8 cellular contexts compared by ENCODE assay signal in the genomic region with DNA sequence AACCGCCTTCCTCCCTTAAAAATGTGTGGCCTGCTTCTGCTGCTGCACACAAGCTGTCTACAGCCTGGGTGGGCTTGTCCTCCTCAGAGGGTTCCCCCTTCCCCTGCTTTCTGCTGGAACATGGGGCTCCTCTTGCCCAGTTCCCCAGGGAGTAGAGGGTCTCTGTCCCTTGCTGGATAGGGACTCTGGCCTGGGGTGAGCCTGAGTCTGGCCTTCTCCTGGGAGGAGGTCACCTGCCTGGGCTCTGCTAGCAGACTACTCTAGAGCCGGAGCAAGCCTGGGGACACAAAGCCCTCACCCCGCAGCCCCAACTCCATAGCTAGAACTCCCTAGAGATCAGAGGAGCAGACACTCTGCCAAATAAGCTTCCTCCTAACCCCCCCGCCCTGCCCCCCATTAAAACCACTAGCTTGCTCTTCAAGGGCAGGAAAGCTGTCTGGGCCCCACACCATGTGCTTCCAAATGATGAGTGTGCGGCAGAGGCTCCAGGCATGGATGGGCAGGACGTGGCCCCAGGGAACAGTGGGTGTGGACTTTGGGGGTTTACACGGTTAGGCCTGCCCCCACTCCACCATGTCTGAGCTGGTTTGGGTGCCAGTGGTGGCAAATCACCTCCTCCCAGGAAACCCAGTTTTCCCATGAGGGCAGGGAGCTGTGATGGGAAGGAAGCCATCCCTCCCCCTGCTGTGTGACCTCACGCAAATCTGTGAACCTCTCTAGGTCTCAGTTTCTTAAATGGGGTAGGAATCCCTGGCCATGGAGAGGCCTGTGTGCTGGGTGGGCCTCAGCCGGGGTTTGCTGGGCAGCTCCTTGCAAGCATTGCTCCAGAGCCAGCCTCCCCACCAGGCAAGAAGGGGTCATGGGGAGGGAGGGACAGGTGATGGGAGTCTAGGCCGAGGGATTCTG. TPM values are rescaled to one million over a fixed set of nuclear protein-coding genes. Genes with fewer than 3 reads are reported as not detected.
DNase-seq lines count a peak whose midpoint lies in the region; ATAC-seq and TF ChIP-seq lines count a peak whose summit lies in the region.
"Had no signal": no experiment of that assay in that cellular context is flagged by ENCODE, and none has a peak within 500 bp of the region (broad histone marks: within the 10 kb centered on the region; RNA-seq: fewer than 3 reads in every experiment).

No MANE protein-coding gene starts in this region.

- TF ChIP-seq POLR2A in NB4 (IDR thresholded peaks at IDR 0.05; ENCODE audit: extremely low read depth, insufficient read length): no peak
- TF ChIP-seq POLR2A in sigmoid colon (IDR thresholded peaks at IDR 0.05): no peak

- WGBS in sigmoid colon, 2 donors: 64 to 85% methylated on average over 10 of the region's 10 CpGs

- peak overlapping the region in 3 of 4 donors; percentile 41 to 66 (median 44) for H3K27ac ChIP-seq in sigmoid colon

- peaks cover 0 to 13% (median 0%) of the 10 kb centered on the region in 4 donors for H3K36me3 ChIP-seq in sigmoid colon

- H3K9me3 ChIP-seq in sigmoid colon: no peaks in the 10 kb centered on the region

- no peak for ATAC-seq in HG03175 (IDR thresholded peaks at IDR 0.05; ENCODE audit: unreplicated experiment)

- peaks cover 0 to 17% (median 13%) of the 10 kb centered on the region in 4 donors for H3K4me1 ChIP-seq in sigmoid colon

- no peak for TF ChIP-seq EP300 in sigmoid colon (IDR thresholded peaks at IDR 0.05)

- H3K4me3 ChIP-seq in NB4 (ENCODE audit: low read depth, low read length) (no peak overlapping the region), sigmoid colon (no peak overlapping the region)

- no peaks in the 10 kb centered on the region for H3K27me3 ChIP-seq in sigmoid colon

- TF ChIP-seq CTCF in NB4 (IDR thresholded peaks at IDR 0.05; ENCODE audit: low read depth, low read length) (no peak), sigmoid colon (IDR thresholded peaks at IDR 0.05) (no peak)

- DNase-seq in ELR (ENCODE audit: low read depth): peak; percentile 83
- DNase-seq in NB4 (ENCODE audit: low read depth): peak; percentile 27
- DNase-seq in central memory CD4-positive, alpha-beta T cell: peak; percentile 64
- DNase-seq in sigmoid colon: no peak
- no peak for DNase-seq in amygdala (lab: John Stamatoyannopoulos, UW)
- DNase-seq in SW 1271 (lab: John Stamatoyannopoulos, UW): no peak
- DNase-seq: NCI-H82 had no signal

- intact Hi-C loops in sigmoid colon (cut with DNase I): no loop called here

RNA-seq across cellular contexts. Expression of a gene that starts 10.1 kb away (rescaled TPM):
- total RNA-seq in sigmoid colon: 1 to 10 TPM in 1 of 4 donors, under 1 TPM in 3; 0.36 to 1.5 (median 0.62) TPM
- 10 to 100 TPM in 1 of 3 donors, 1 to 10 TPM in 2; 1.8 to 38.4 (median 3.7) TPM for polyA plus RNA-seq in sigmoid colon

RNA-seq across cellular contexts. Expression of a gene that starts 52.2 kb away (rescaled TPM):
- 100 to 1,000 TPM; 193 to 320 (median 271) TPM for total RNA-seq in sigmoid colon
- polyA plus RNA-seq in sigmoid colon: 100 to 1,000 TPM; 445 to 938 (median 717) TPM

Comparison
In these comparisons a context has a peak if more than half of its experiments do, and no peak if none do; other contexts are left out.
1. DNase-seq: peak in ELR (single experiment), NB4 (single experiment) and central memory CD4-positive, alpha-beta T cell (single experiment); none in sigmoid colon (single experiment), amygdala (0 of 56) and SW 1271 (0 of 2).